Comparison of ENCODE assay signal across 24 cellular contexts in the genomic region with DNA sequence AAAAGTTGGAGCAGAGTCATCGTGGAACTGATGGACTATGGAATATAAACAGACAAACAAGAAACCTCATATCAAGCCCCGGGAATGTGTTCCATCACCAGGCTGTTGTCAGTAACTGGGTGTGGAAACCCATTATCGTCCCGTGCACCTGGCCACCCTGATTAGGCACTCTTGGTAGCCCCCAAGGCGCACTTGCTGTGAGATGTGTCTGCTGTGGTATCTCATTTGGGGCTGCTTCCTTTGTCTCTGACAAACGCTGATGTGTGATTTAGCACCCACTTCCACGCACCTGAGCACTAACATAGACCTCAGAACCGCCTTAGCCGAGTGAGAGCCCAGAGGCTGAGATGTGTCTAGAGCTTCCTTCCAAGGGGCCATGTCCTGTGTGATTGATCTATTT.
A peak's percentile ranks its signal among the peaks of the same experiment; 100 is the strongest.
DNase-seq lines count a peak whose midpoint lies in the region; ATAC-seq and TF ChIP-seq lines count a peak whose summit lies in the region.
"Had no signal": no experiment of that assay in that cellular context is flagged by ENCODE, and none has a peak within 500 bp of the region (broad histone marks: within the 10 kb centered on the region; RNA-seq: fewer than 3 reads in every experiment).

No MANE protein-coding gene starts in this region.

- peaks cover 0 to 50% of the 10 kb centered on the region in 2 donors for H3K36me3 ChIP-seq in psoas muscle (ENCODE audit: insufficient read depth in 1 of 2, low read depth in 1 of 2)
- peaks cover 2 to 6% of the 10 kb centered on the region in 2 donors for H3K36me3 ChIP-seq in stomach smooth muscle (ENCODE audit: control insufficient read depth in 2 of 2, insufficient read depth in 2 of 2, low read length in 2 of 2)
- H3K36me3 ChIP-seq: BE2C had no signal

- H3K4me3 Mint-ChIP-seq in natural killer cell: no peak overlapping the region
- no peak overlapping the region for H3K4me3 Mint-ChIP-seq in natural killer cell treated with Interleukin-12 subunit alpha and Interleukin-12 subunit beta and Interleukin-15 and Interleukin-18, amount 100 ng/mL, for 72 hours

- H3K27ac ChIP-seq in psoas muscle (peak overlapping the region; percentile 87), stomach smooth muscle (ENCODE audit: low read length) (peak overlapping the region; percentile 94), RWPE1 (no peak overlapping the region)
- H3K27ac ChIP-seq: 22Rv1, SJSA1 had no signal

- WGBS in psoas muscle, 3 donors: 87 to 93% (median 93%) methylated on average over 9 of the region's 9 CpGs

- H3K4me1 ChIP-seq in psoas muscle (peaks cover 6% of the 10 kb centered on the region), stomach smooth muscle (ENCODE audit: control insufficient read depth, insufficient read depth, low read length) (peaks cover 7% of the 10 kb centered on the region)
- H3K4me1 ChIP-seq: BE2C had no signal

- intact Hi-C loops in natural killer cell (cut with micrococcal nuclease): no loop called here
- intact Hi-C loops in psoas muscle (cut with DNase I): no loop called here

- peaks cover 12 to 13% of the 10 kb centered on the region in 2 donors for H3K4me1 Mint-ChIP-seq in natural killer cell
- H3K4me1 Mint-ChIP-seq in natural killer cell treated with Interleukin-12 subunit alpha and Interleukin-12 subunit beta and Interleukin-15 and Interleukin-18, amount 100 ng/mL, for 72 hours (ENCODE audit: low read depth in 2 of 2): peaks cover 0 to 18% of the 10 kb centered on the region in 2 donors

- H3K9ac ChIP-seq in stomach smooth muscle (ENCODE audit: low read length in 2 of 2): peak overlapping the region in 1 of 2 donors; percentile 57

- peaks cover 0 to 8% of the 10 kb centered on the region in 2 donors for H3K27me3 Mint-ChIP-seq in natural killer cell (ENCODE audit: low read depth in 2 of 2)
- H3K27me3 Mint-ChIP-seq in natural killer cell treated with Interleukin-12 subunit alpha and Interleukin-12 subunit beta and Interleukin-15 and Interleukin-18, amount 100 ng/mL, for 72 hours: peaks cover 0 to 7% of the 10 kb centered on the region in 2 donors

- CTCF ChIA-PET in RWPE1 (lab: Yijun Ruan, JAX): no interaction called here

- H3K9me3 ChIP-seq in psoas muscle (no peaks in the 10 kb centered on the region), stomach smooth muscle (ENCODE audit: control insufficient read depth in 2 of 2, low read length in 2 of 2) (no peaks in the 10 kb centered on the region)
- H3K9me3 ChIP-seq: BE2C, MG63, SJSA1 had no signal

- no peaks in the 10 kb centered on the region for H3K9me3 Mint-ChIP-seq in natural killer cell
- no peaks in the 10 kb centered on the region for H3K9me3 Mint-ChIP-seq in natural killer cell treated with Interleukin-12 subunit alpha and Interleukin-12 subunit beta and Interleukin-15 and Interleukin-18, amount 100 ng/mL, for 72 hours

- H3K27me3 ChIP-seq in psoas muscle (ENCODE audit: insufficient read depth in 3 of 3, low read length in 2 of 3) (no peaks in the 10 kb centered on the region), stomach smooth muscle (ENCODE audit: control insufficient read depth in 1 of 2, insufficient read depth in 2 of 2, low read length in 2 of 2) (no peaks in the 10 kb centered on the region)
- H3K27me3 ChIP-seq: BE2C, MG63, SJSA1 had no signal

- DNase-seq in natural killer cell (no peak), psoas muscle (no peak), RWPE1 (ENCODE audit: low spot score) (no peak)
- DNase-seq in natural killer cell treated with Interleukin-12 subunit alpha and Interleukin-12 subunit beta and Interleukin-15 and Interleukin-18, amount 100 ng/mL, for 72 hours (ENCODE audit: low spot score): no peak
- no peak for DNase-seq in activated naive CD4-positive, alpha-beta T cell (lab: John Stamatoyannopoulos, UW)
- DNase-seq in activated effector memory CD4-positive, alpha-beta T cell treated with anti-CD3 and anti-CD28 coated beads, Interleukin-2, amount 50 U/mL, for 16 hours: no peak
- DNase-seq: BE2C; DMS53; GOT3; HCEC 1CT; KG1; MG63; NCI-H1105 treated with DMSO at 0.1 percent for 48 hours; NCI-H146; NCI-H1930; NCI-H446; NCI-H526; NCI-H82; NK-92 treated with Interleukin-12 subunit alpha and Interleukin-12 subunit beta, amount 100 ng/mL, for 24 hours; PC-3; Right ventricle myocardium superior had no signal

- ATAC-seq in natural killer cell (peak; percentile 42 to 90 (median 68)), psoas muscle (no peak)
- ATAC-seq in natural killer cell treated with Interleukin-12 subunit alpha and Interleukin-12 subunit beta and Interleukin-15 and Interleukin-18, amount 100 ng/mL, for 72 hours: no peak
- ATAC-seq: PC-3 had no signal

- H3K36me3 Mint-ChIP-seq in natural killer cell: no peaks in the 10 kb centered on the region
- no peaks in the 10 kb centered on the region for H3K36me3 Mint-ChIP-seq in natural killer cell treated with Interleukin-12 subunit alpha and Interleukin-12 subunit beta and Interleukin-15 and Interleukin-18, amount 100 ng/mL, for 72 hours

- no peak overlapping the region for H3K27ac Mint-ChIP-seq in natural killer cell
- H3K27ac Mint-ChIP-seq in natural killer cell treated with Interleukin-12 subunit alpha and Interleukin-12 subunit beta and Interleukin-15 and Interleukin-18, amount 100 ng/mL, for 72 hours: peak overlapping the region in 1 of 2 donors; percentile 52

- TF ChIP-seq CTCF in natural killer cell (IDR thresholded peaks at IDR 0.05): no peak
- TF ChIP-seq CTCF in psoas muscle (IDR thresholded peaks at IDR 0.05): no peak
- no peak for TF ChIP-seq CTCF in RWPE1 (conservative IDR thresholded peaks at IDR 0.05; ENCODE audit: low read depth)

- POLR2A ChIA-PET in RWPE1 (lab: Yijun Ruan, JAX; ENCODE audit: low non-redundant PET): no interaction called here

- H3K4me3 ChIP-seq in psoas muscle: no peak overlapping the region
- H3K4me3 ChIP-seq in stomach smooth muscle (ENCODE audit: low read length in 2 of 2): peak overlapping the region in 1 of 2 donors; percentile 30
- H3K4me3 ChIP-seq: MG63, SJSA1 had no signal

Comparison
In these comparisons a context has a peak if more than half of its experiments do, and no peak if none do; other contexts are left out.
1. ATAC-seq: peak in natural killer cell (3 of 3); none in natural killer cell treated with Interleukin-12 subunit alpha and Interleukin-12 subunit beta and Interleukin-15 and Interleukin-18, amount 100 ng/mL, for 72 hours (0 of 2) and psoas muscle (0 of 4).